Comparison of ENCODE assay signal across 11 cellular contexts in the genomic region with DNA sequence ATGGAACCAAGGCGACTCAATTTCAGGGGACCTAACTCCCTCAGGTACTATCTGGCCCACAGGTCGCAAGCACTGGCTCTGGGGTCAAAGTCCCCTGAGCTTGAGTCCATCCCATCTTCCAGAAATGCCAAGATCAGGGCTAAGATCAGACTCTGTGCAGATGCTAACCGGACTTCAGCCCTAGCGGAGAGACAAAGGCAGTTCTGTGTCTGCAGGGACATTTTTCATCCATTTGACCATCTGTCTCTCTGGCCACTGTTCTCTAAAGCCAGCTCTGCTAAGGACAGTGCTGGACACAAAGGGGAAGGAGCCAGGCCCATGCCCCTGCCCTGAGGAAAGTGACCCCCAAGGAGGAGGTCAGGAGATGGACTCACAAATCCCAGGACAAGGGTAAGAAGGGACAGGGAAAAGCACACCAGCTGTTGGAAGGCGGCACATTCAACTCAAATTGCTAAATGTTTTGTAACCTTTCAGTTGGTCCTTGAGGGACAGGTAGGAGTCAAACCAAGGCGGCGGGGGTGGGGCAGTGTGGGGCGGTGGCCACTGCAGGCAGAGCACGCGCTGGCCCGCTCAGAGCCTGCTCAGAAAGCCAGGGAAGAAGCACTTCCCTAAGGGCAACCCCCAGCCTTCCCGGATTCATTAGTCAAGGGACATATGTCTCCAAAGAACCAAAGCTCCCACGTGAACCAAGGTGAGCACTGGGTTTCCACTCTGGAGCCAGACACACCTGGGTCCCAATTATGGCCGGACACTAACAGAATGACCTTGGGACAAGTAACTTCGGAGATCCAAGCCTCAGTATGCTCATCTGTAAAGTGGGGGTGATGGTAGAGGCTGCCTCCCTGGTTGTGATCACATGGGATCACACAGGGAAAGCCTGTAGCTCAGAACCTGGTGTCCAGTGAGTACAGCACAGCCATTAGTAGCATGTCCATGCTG. TPM values are rescaled to one million over a fixed set of nuclear protein-coding genes. Genes with fewer than 3 reads are reported as not detected.
DNase-seq lines count a peak whose midpoint lies in the region; ATAC-seq and TF ChIP-seq lines count a peak whose summit lies in the region.
"Had no signal": no experiment of that assay in that cellular context is flagged by ENCODE, and none has a peak within 500 bp of the region (broad histone marks: within the 10 kb centered on the region; RNA-seq: fewer than 3 reads in every experiment).

No MANE protein-coding gene starts in this region.

- CTCF ChIA-PET in Caco-2 (lab: Charles Lee) = interaction anchor here (0.6 kb wide), 1 partner anchor 8 kb away, joined by 4 read pairs; no protein-coding TSS in a partner anchor
- CTCF ChIA-PET in activated CD8-positive, alpha-beta T cell treated with anti-CD3 and anti-CD28 coated beads for 36 hours (lab: Charles Lee) = no interaction called here

- DNase-seq in Caco-2 (no peak), glutamatergic neuron (no peak), progenitor cell of endocrine pancreas (ENCODE audit: low spot score, unreplicated experiment) (no peak), brain microvascular endothelial cell (no peak), NCI-H2081 (lab: John Stamatoyannopoulos, UW) (no peak), ACHN (no peak)
- DNase-seq in activated CD8-positive, alpha-beta T cell treated with anti-CD3 and anti-CD28 coated beads for 36 hours = no peak
- DNase-seq: NCI-H1105 treated with DMSO at 0.1 percent for 48 hours, NCI-H510A treated with DMSO at 0.1 percent for 48 hours, right lobe of liver had no signal

- H3K4me1 Mint-ChIP-seq in Caco-2 (ENCODE audit: low read depth, unreplicated experiment) = peaks cover 66% of the 10 kb centered on the region
- peaks cover 73% of the 10 kb centered on the region for H3K4me1 Mint-ChIP-seq in activated CD8-positive, alpha-beta T cell treated with anti-CD3 and anti-CD28 coated beads for 36 hours (ENCODE audit: low read depth)
- H3K4me1 Mint-ChIP-seq in glutamatergic neuron (ENCODE audit: low read depth, unreplicated experiment) = peaks cover 56% of the 10 kb centered on the region
- peaks cover 36% of the 10 kb centered on the region for H3K4me1 Mint-ChIP-seq in progenitor cell of endocrine pancreas (ENCODE audit: low read depth)

- no TSS peak for BruUV-seq in Caco-2 (replicated peaks; lab: Mats Ljungman, UMichigan)

- H3K27ac Mint-ChIP-seq in Caco-2 (ENCODE audit: unreplicated experiment) (peak overlapping the region; percentile 88), glutamatergic neuron (ENCODE audit: unreplicated experiment) (peak overlapping the region; percentile 99), progenitor cell of endocrine pancreas (peak overlapping the region; percentile 88)
- peak overlapping the region; percentile 70 for H3K27ac Mint-ChIP-seq in activated CD8-positive, alpha-beta T cell treated with anti-CD3 and anti-CD28 coated beads for 36 hours

- TF ChIP-seq CTCF in Caco-2 (IDR thresholded peaks at IDR 0.05; ENCODE audit: insufficient read depth in 1 of 2, low read depth in 1 of 2, low read length in 1 of 2, severe bottlenecking in 1 of 2, unreplicated experiment in 1 of 2) (no peak), glutamatergic neuron (IDR thresholded peaks at IDR 0.05; ENCODE audit: partially characterized antibody, unreplicated experiment) (peak; percentile 32), progenitor cell of endocrine pancreas (IDR thresholded peaks at IDR 0.05; ENCODE audit: unreplicated experiment) (no peak), brain microvascular endothelial cell (IDR thresholded peaks at IDR 0.05; ENCODE audit: low read depth, low read length, missing control alignments) (no peak)
- TF ChIP-seq CTCF in activated CD8-positive, alpha-beta T cell treated with anti-CD3 and anti-CD28 coated beads for 36 hours (IDR thresholded peaks at IDR 0.05) = no peak

- H3K9me3 Mint-ChIP-seq in Caco-2 (ENCODE audit: unreplicated experiment) (no peaks in the 10 kb centered on the region), glutamatergic neuron (ENCODE audit: unreplicated experiment) (peaks cover 14% of the 10 kb centered on the region), progenitor cell of endocrine pancreas (ENCODE audit: low read depth) (no peaks in the 10 kb centered on the region)
- H3K9me3 Mint-ChIP-seq in activated CD8-positive, alpha-beta T cell treated with anti-CD3 and anti-CD28 coated beads for 36 hours = no peaks in the 10 kb centered on the region

- H3K36me3 ChIP-seq in Caco-2 (ENCODE audit: control insufficient read depth, insufficient read depth, low read length) (no peaks in the 10 kb centered on the region), brain microvascular endothelial cell (replicated peaks) (peaks cover 12% of the 10 kb centered on the region)
- H3K36me3 ChIP-seq: right lobe of liver had no signal

- H3K4me3 Mint-ChIP-seq in Caco-2 (ENCODE audit: unreplicated experiment) = no peak overlapping the region
- no peak overlapping the region for H3K4me3 Mint-ChIP-seq in activated CD8-positive, alpha-beta T cell treated with anti-CD3 and anti-CD28 coated beads for 36 hours
- peak overlapping the region; percentile 50 for H3K4me3 Mint-ChIP-seq in glutamatergic neuron (ENCODE audit: unreplicated experiment)
- H3K4me3 Mint-ChIP-seq in progenitor cell of endocrine pancreas (ENCODE audit: low read depth) = no peak overlapping the region

- H3K27me3 Mint-ChIP-seq in Caco-2 (ENCODE audit: insufficient read depth, unreplicated experiment) (no peaks in the 10 kb centered on the region), glutamatergic neuron (ENCODE audit: unreplicated experiment) (peaks cover 11% of the 10 kb centered on the region), progenitor cell of endocrine pancreas (no peaks in the 10 kb centered on the region)
- no peaks in the 10 kb centered on the region for H3K27me3 Mint-ChIP-seq in activated CD8-positive, alpha-beta T cell treated with anti-CD3 and anti-CD28 coated beads for 36 hours

- intact Hi-C loops in Caco-2 (cut with micrococcal nuclease; ENCODE audit: unreplicated experiment) = loop anchor here (5.0 kb wide), 1 partner anchor 42 kb away; the partner anchor contains the start of gene STK10
- intact Hi-C loops in activated CD8-positive, alpha-beta T cell treated with anti-CD3 and anti-CD28 coated beads for 36 hours (cut with micrococcal nuclease) = no loop called here

- H3K4me1 ChIP-seq in Caco-2 = peaks cover 57% of the 10 kb centered on the region
- H3K4me1 ChIP-seq: right lobe of liver had no signal

- peaks cover 10% of the 10 kb centered on the region for H3K36me3 Mint-ChIP-seq in Caco-2 (ENCODE audit: insufficient read depth, unreplicated experiment)
- H3K36me3 Mint-ChIP-seq in activated CD8-positive, alpha-beta T cell treated with anti-CD3 and anti-CD28 coated beads for 36 hours (ENCODE audit: low read depth) = peaks cover 15% of the 10 kb centered on the region
- H3K36me3 Mint-ChIP-seq in glutamatergic neuron (ENCODE audit: unreplicated experiment) = no peaks in the 10 kb centered on the region
- no peaks in the 10 kb centered on the region for H3K36me3 Mint-ChIP-seq in progenitor cell of endocrine pancreas (ENCODE audit: insufficient read depth)

- H3K9me3 ChIP-seq in Caco-2 = no peaks in the 10 kb centered on the region
- H3K9me3 ChIP-seq: right lobe of liver had no signal

- H3K4me3 ChIP-seq in Caco-2 (ENCODE audit: low read depth, low read length) (no peak overlapping the region), brain microvascular endothelial cell (ENCODE audit: low read depth, low read length) (no peak overlapping the region)
- H3K4me3 ChIP-seq: right lobe of liver had no signal

- H3K27me3 ChIP-seq in Caco-2 (replicated peaks; ENCODE audit: control insufficient read depth, insufficient read depth, low read length) (no peaks in the 10 kb centered on the region), brain microvascular endothelial cell (replicated peaks) (no peaks in the 10 kb centered on the region)
- H3K27me3 ChIP-seq: right lobe of liver had no signal

- POLR2A ChIA-PET in Caco-2 (lab: Charles Lee) = interaction anchor here (0.5 kb wide), 1 partner anchor 28 kb away, joined by 3 read pairs; no protein-coding TSS in a partner anchor
- POLR2A ChIA-PET in activated CD8-positive, alpha-beta T cell treated with anti-CD3 and anti-CD28 coated beads for 36 hours (lab: Charles Lee) = interaction anchor here (0.9 kb wide), 2 partner anchors 11 to 16 kb away, joined by 3 read pairs; no protein-coding TSS in a partner anchor

- no peak for ATAC-seq in activated CD8-positive, alpha-beta T cell treated with anti-CD3 and anti-CD28 coated beads for 36 hours

- H3K27ac ChIP-seq in brain microvascular endothelial cell = no peak overlapping the region
- H3K27ac ChIP-seq: right lobe of liver had no signal

- in situ Hi-C loops in brain microvascular endothelial cell (cut with HindIII; ENCODE audit: low pct_ligation_motif_present, low sequenced_read_pairs) (no loop called here), ACHN (cut with HindIII; ENCODE audit: low pct_ligation_motif_present, low pct_unique_long_range_greater_than_20kb, low sequenced_read_pairs) (no loop called here)

RNA-seq across cellular contexts. Expression of gene STK10, which starts 42.8 kb away (rescaled TPM):
- total RNA-seq in Caco-2 (2022) = 10.3 and 15.6 TPM in 2 replicates
- total RNA-seq in activated CD8-positive, alpha-beta T cell treated with anti-CD3 and anti-CD28 coated beads for 36 hours = 100 to 1,000 TPM; 142 to 143 TPM
- 84.7 TPM for total RNA-seq in glutamatergic neuron (ENCODE audit: unreplicated experiment)
- 18.1 and 18.3 TPM in 2 replicates for total RNA-seq in progenitor cell of endocrine pancreas

RNA-seq across cellular contexts. Expression of gene EFCAB9, which starts 48.8 kb away (rescaled TPM):
- total RNA-seq in Caco-2 (2022) (not detected in 2 replicates), glutamatergic neuron (ENCODE audit: unreplicated experiment) (not detected), progenitor cell of endocrine pancreas (not detected in 2 replicates)
- not detected for total RNA-seq in activated CD8-positive, alpha-beta T cell treated with anti-CD3 and anti-CD28 coated beads for 36 hours
- total RNA-seq: dermis microvascular lymphatic vessel endothelial cell, right lobe of liver had no signal
